8 cellular contexts compared by ENCODE assay signal in genomic region chr1:21176589-21177555, GRCh38. TPM values are rescaled to one million over a fixed set of nuclear protein-coding genes. Genes with fewer than 3 reads are reported as not detected.
DNase-seq lines count a peak whose midpoint lies in the region; ATAC-seq, FAIRE-seq and TF ChIP-seq lines count a peak whose summit lies in the region.

Gene EIF4G3 (minus strand): TSS chr1:21176897. CDS start chr1:21002742, 174,155 bp downstream.

- H3K4me1 Mint-ChIP-seq in T-helper 2 cell treated with Interferon-gamma antibody and Interleukin-4, amounts not matched to agents 5 μg/mL and 100 μg/mL, for 36 hours (ENCODE audit: low read depth), result peaks cover 28% of the 10 kb centered on the region

- ATAC-seq in GM18502 (IDR thresholded peaks at IDR 0.05; ENCODE audit: poor library complexity, unreplicated experiment), result peak; percentile 90
- ATAC-seq in HG02970 (IDR thresholded peaks at IDR 0.05; ENCODE audit: low FRiP score, unreplicated experiment), result peak; percentile 83
- ATAC-seq in psoas muscle, result peak; percentile 96 to 98 (median 98)

- H3K9me3 Mint-ChIP-seq in T-helper 2 cell treated with Interferon-gamma antibody and Interleukin-4, amounts not matched to agents 5 μg/mL and 100 μg/mL, for 36 hours, result no peaks in the 10 kb centered on the region

- H3K36me3 Mint-ChIP-seq in T-helper 2 cell treated with Interferon-gamma antibody and Interleukin-4, amounts not matched to agents 5 μg/mL and 100 μg/mL, for 36 hours (ENCODE audit: low read depth), result peaks cover 10% of the 10 kb centered on the region

- no peak for FAIRE-seq in urothelium cell line (lab: Jason Lieb, UNC)

- H3K36me3 ChIP-seq in ascending aorta, result no peaks in the 10 kb centered on the region
- no peaks in the 10 kb centered on the region for H3K36me3 ChIP-seq in right atrium auricular region
- H3K36me3 ChIP-seq in psoas muscle (ENCODE audit: insufficient read depth in 1 of 2, low read depth in 1 of 2), result no peaks in the 10 kb centered on the region

- TF ChIP-seq CTCF in ascending aorta (IDR thresholded peaks at IDR 0.05) (no peak), right atrium auricular region (IDR thresholded peaks at IDR 0.05) (no peak), psoas muscle (IDR thresholded peaks at IDR 0.05) (no peak)

- H3K27me3 Mint-ChIP-seq in T-helper 2 cell treated with Interferon-gamma antibody and Interleukin-4, amounts not matched to agents 5 μg/mL and 100 μg/mL, for 36 hours (ENCODE audit: low read depth), result peaks cover 3% of the 10 kb centered on the region

- peak; percentile 97 to 98 for DNase-seq in NCI-H1930 (lab: John Stamatoyannopoulos, UW)
- DNase-seq in T-helper 2 cell treated with Interferon-gamma antibody and Interleukin-4, amounts not matched to agents 5 μg/mL and 100 μg/mL, for 36 hours (ENCODE audit: low spot score), result peak; percentile 97
- DNase-seq in ascending aorta (ENCODE audit: low spot score in 2 of 2), result peak; percentile 89 to 99
- DNase-seq in right atrium auricular region (ENCODE audit: low spot score), result peak; percentile 96
- DNase-seq in psoas muscle, result peak; percentile 98 to 99
- peak; percentile 93 for DNase-seq in urothelium cell line (ENCODE audit: low spot score)

- peaks cover 3% of the 10 kb centered on the region in 2 donors for H3K4me1 ChIP-seq in ascending aorta
- peaks cover 0 to 31% of the 10 kb centered on the region in 2 donors for H3K4me1 ChIP-seq in right atrium auricular region
- H3K4me1 ChIP-seq in psoas muscle, result peaks cover 22% of the 10 kb centered on the region

- H3K4me3 ChIP-seq in ascending aorta (peak within 1 kb of the TSS; percentile 72 to 84), right atrium auricular region (peak within 1 kb of the TSS; percentile 90 to 94), psoas muscle (peak within 1 kb of the TSS; percentile 98)

- H3K9me3 ChIP-seq in ascending aorta (no peaks in the 10 kb centered on the region), right atrium auricular region (no peaks in the 10 kb centered on the region), psoas muscle (no peaks in the 10 kb centered on the region)

- no peaks in the 10 kb centered on the region for H3K27me3 ChIP-seq in ascending aorta
- no peaks in the 10 kb centered on the region for H3K27me3 ChIP-seq in right atrium auricular region
- no peaks in the 10 kb centered on the region for H3K27me3 ChIP-seq in psoas muscle (ENCODE audit: insufficient read depth in 3 of 3, low read length in 2 of 3)

- peak within 1 kb of the TSS; percentile 92 for H3K27ac Mint-ChIP-seq in T-helper 2 cell treated with Interferon-gamma antibody and Interleukin-4, amounts not matched to agents 5 μg/mL and 100 μg/mL, for 36 hours

- 2% methylated on average over 67 to 89 of the region's 89 CpGs for WGBS in psoas muscle, 3 donors

- peak within 1 kb of the TSS; percentile 85 for H3K4me3 Mint-ChIP-seq in T-helper 2 cell treated with Interferon-gamma antibody and Interleukin-4, amounts not matched to agents 5 μg/mL and 100 μg/mL, for 36 hours

- H3K27ac ChIP-seq in ascending aorta, result peak within 1 kb of the TSS; percentile 80 to 87
- peak within 1 kb of the TSS; percentile 89 to 90 for H3K27ac ChIP-seq in right atrium auricular region
- H3K27ac ChIP-seq in psoas muscle, result peak within 1 kb of the TSS; percentile 85

- intact Hi-C loops in ascending aorta (cut with DNase I) (loop anchor here (5.0 kb wide), 1 partner anchor 390 kb away; the partner anchor contains the start of gene HP1BP3), psoas muscle (cut with DNase I) (loop anchor here (5.0 kb wide), 2 partner anchors 185 to 280 kb away; no protein-coding TSS in a partner anchor)

RNA-seq across cellular contexts. Expression of gene EIF4G3, which starts in this region (rescaled TPM):
- total RNA-seq in ascending aorta, result 33.7 TPM
- total RNA-seq in right atrium auricular region, result 10 to 100 TPM; 33.4 to 38.5 TPM
- 10 to 100 TPM; 38.7 to 58.1 (median 48.2) TPM for total RNA-seq in psoas muscle
- 10 to 100 TPM; 11.3 to 58.1 (median 24.6) TPM for polyA plus RNA-seq in psoas muscle

Comparison
In these comparisons a context has a peak if more than half of its experiments do, and no peak if none do; other contexts are left out.
1. Peak in every context shown above with its lines: DNase-seq, ATAC-seq, H3K4me3 ChIP-seq and H3K27ac ChIP-seq.